In the genomic region with DNA sequence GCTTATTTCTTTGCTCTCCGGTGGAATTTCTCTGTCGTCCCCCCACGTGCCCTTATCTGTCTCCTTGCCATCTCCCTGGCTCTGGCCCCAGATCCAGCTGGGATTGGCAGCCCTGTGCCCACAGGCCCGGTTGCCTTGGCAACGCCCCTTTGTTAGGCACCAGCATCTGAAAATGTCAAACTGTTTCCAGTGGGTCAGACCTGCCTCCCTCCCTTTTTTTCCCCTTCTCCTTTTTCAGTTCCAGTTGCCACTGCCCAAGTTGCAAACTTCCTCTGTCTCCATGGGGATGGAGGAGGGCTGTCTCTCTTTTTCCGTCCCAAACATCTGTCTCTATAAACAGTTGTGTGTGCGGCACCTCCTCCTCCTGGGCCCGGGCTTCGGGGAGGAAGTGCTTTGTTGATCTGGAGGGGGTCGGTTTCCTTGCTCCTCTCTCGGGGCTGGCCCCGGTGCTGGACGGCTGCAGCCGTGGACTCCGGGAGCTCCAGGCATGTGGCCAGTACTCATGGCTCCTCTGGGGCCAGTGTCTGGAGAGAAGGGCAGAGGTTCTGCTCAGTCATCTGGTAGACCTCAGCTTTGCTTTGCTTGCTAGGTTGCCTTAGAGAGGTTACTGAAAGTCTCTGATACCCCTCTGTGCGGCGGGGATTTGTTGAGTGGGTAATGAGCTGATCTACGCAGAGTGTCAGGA, we compare ENCODE assay signal across 9 cellular contexts. TPM values are rescaled to one million over a fixed set of nuclear protein-coding genes. Genes with fewer than 3 reads are reported as not detected.
DNase-seq lines count a peak whose midpoint lies in the region.
"Had no signal": no experiment of that assay in that cellular context is flagged by ENCODE, and none has a peak within 500 bp of the region (broad histone marks: within the 10 kb centered on the region; RNA-seq: fewer than 3 reads in every experiment).

No MANE protein-coding gene starts in this region.

- H3K9me3 Mint-ChIP-seq in CD8-positive, alpha-beta memory T cell: no peaks in the 10 kb centered on the region

- H3K27ac ChIP-seq in CD8-positive, alpha-beta memory T cell (ENCODE audit: low read depth, low read length): no peak overlapping the region
- no peak overlapping the region for H3K27ac ChIP-seq in effector memory CD4-positive, alpha-beta T cell (ENCODE audit: insufficient read depth, low read length, poor library complexity, severe bottlenecking)
- H3K27ac ChIP-seq: KMS-11 had no signal

- H3K27me3 ChIP-seq in CD8-positive, alpha-beta memory T cell (ENCODE audit: insufficient read depth, low read length, poor library complexity, severe bottlenecking): no peaks in the 10 kb centered on the region
- H3K27me3 ChIP-seq in effector memory CD4-positive, alpha-beta T cell (replicated peaks; ENCODE audit: control insufficient read depth, insufficient read depth, low read length, poor library complexity, severe bottlenecking): no peaks in the 10 kb centered on the region

- no peaks in the 10 kb centered on the region for H3K36me3 Mint-ChIP-seq in CD8-positive, alpha-beta memory T cell

- CTCF ChIA-PET in CD8-positive, alpha-beta memory T cell (lab: Charles Lee): interaction anchor here (0.8 to 1.0 kb wide), 2 partner anchors 10 to 74 kb away, joined by 3 read pairs; no protein-coding TSS in a partner anchor

- DNase-seq in CD8-positive, alpha-beta memory T cell: peak in 1 of 5 donors; percentile 38
- peak; percentile 41 for DNase-seq in KG1 (lab: John Stamatoyannopoulos, UW)
- DNase-seq in activated CD4-positive, alpha-beta T cell treated with anti-CD3 and anti-CD28 coated beads, Interleukin-2, amount 50 U/mL, for 1 hour: peak; percentile 22
- peak; percentile 74 for DNase-seq in foreskin melanocyte
- DNase-seq in nucleus accumbens (lab: John Stamatoyannopoulos, UW): peak in 41 of 56 donors; percentile 8 to 74 (median 49)
- DNase-seq in RPMI8226: no peak
- DNase-seq in ecto neural progenitor cell (ENCODE audit: low spot score): no peak
- no peak for DNase-seq in effector memory CD4-positive, alpha-beta T cell

- no peaks in the 10 kb centered on the region for H3K9me3 ChIP-seq in CD8-positive, alpha-beta memory T cell (ENCODE audit: low read length)
- no peaks in the 10 kb centered on the region for H3K9me3 ChIP-seq in effector memory CD4-positive, alpha-beta T cell (ENCODE audit: control insufficient read depth, low read length)

- H3K4me1 ChIP-seq in CD8-positive, alpha-beta memory T cell (ENCODE audit: insufficient read depth, low read length): peaks cover 17% of the 10 kb centered on the region
- H3K4me1 ChIP-seq in effector memory CD4-positive, alpha-beta T cell (ENCODE audit: control insufficient read depth, insufficient read depth, low read length, poor library complexity, severe bottlenecking): peaks cover 19% of the 10 kb centered on the region

- H3K4me3 ChIP-seq in CD8-positive, alpha-beta memory T cell (ENCODE audit: low read length): no peak overlapping the region
- no peak overlapping the region for H3K4me3 ChIP-seq in effector memory CD4-positive, alpha-beta T cell (ENCODE audit: insufficient read depth, low read depth, low read length, poor library complexity, severe bottlenecking)

- POLR2A ChIA-PET in CD8-positive, alpha-beta memory T cell (lab: Charles Lee): no interaction called here

- H3K27ac Mint-ChIP-seq in CD8-positive, alpha-beta memory T cell: peak overlapping the region in 4 of 8 donors; percentile 34 to 86 (median 58)

- no peaks in the 10 kb centered on the region for H3K36me3 ChIP-seq in CD8-positive, alpha-beta memory T cell (ENCODE audit: insufficient read depth, low read length)
- H3K36me3 ChIP-seq in effector memory CD4-positive, alpha-beta T cell (ENCODE audit: control insufficient read depth, insufficient read depth, low read length): no peaks in the 10 kb centered on the region

- peaks cover 3 to 4% of the 10 kb centered on the region in 2 donors for H3K27me3 Mint-ChIP-seq in CD8-positive, alpha-beta memory T cell

- H3K4me1 Mint-ChIP-seq in CD8-positive, alpha-beta memory T cell: peaks cover 15 to 23% (median 21%) of the 10 kb centered on the region in 3 donors

- H3K4me3 Mint-ChIP-seq in CD8-positive, alpha-beta memory T cell: peak overlapping the region in 4 of 7 donors; percentile 29 to 68 (median 44)

RNA-seq across cellular contexts. Expression of a gene that starts 35.3 kb away (rescaled TPM):
- 10 to 100 TPM; 26.9 to 27.4 TPM for total RNA-seq in CD8-positive, alpha-beta memory T cell
- polyA plus RNA-seq in CD8-positive, alpha-beta memory T cell: 38.9 TPM

RNA-seq across cellular contexts. Expression of a gene that starts 53.9 kb away (rescaled TPM):
- 10 to 100 TPM; 48.2 to 51.5 TPM for total RNA-seq in CD8-positive, alpha-beta memory T cell
- polyA plus RNA-seq in CD8-positive, alpha-beta memory T cell: 31.5 TPM

Comparison
In these comparisons a context has a peak if more than half of its experiments do, and no peak if none do; other contexts are left out.
1. DNase-seq: peak in KG1 (single experiment), activated CD4-positive, alpha-beta T cell treated with anti-CD3 and anti-CD28 coated beads, Interleukin-2, amount 50 U/mL, for 1 hour (single experiment), foreskin melanocyte (single experiment) and nucleus accumbens (41 of 56); none in RPMI8226 (single experiment), ecto neural progenitor cell (single experiment) and effector memory CD4-positive, alpha-beta T cell (0 of 3).